ENCODE assay signal across 9 cellular contexts in the genomic region with DNA sequence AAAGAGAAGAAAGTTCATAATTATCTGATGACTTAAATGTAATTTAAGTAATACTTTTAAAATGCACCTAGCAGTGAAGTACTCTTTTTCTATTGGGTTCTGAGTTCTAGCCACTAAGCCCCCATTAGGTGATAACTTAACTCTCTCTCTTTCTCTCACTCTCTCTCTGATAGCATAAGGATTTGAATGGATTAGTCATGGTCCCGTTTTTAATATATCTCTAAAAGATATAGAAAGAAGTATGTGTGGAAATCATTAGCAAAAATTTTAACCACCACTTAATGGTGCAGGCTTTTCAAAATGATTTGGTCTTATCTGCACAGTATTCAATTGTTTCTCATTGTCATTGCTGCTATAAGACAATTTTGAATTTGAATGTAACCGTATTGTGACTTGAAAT.
"Had no signal": no experiment of that assay in that cellular context is flagged by ENCODE, and none has a peak within 500 bp of the region (broad histone marks: within the 10 kb centered on the region; RNA-seq: fewer than 3 reads in every experiment).

No MANE protein-coding gene starts in this region.

- H3K4me3 ChIP-seq: GM23248, GM23338, HAP-1 had no signal

- H3K27ac ChIP-seq: GM23248 had no signal

- H3K9me3 ChIP-seq: HAP-1 had no signal

- H3K36me3 ChIP-seq: HAP-1 had no signal

- DNase-seq: GM23248, GOT3, H7, H9, HCEC 1CT, HFFc6 had no signal

- H3K4me2 ChIP-seq: GM23338 had no signal

- H3K9ac ChIP-seq: GM23248 had no signal

- H2AFZ ChIP-seq: GM23248, GM23338 had no signal

- ATAC-seq: GM23338, HCT116 had no signal
